Comparison of ENCODE assay signal across 20 cellular contexts in the genomic region with DNA sequence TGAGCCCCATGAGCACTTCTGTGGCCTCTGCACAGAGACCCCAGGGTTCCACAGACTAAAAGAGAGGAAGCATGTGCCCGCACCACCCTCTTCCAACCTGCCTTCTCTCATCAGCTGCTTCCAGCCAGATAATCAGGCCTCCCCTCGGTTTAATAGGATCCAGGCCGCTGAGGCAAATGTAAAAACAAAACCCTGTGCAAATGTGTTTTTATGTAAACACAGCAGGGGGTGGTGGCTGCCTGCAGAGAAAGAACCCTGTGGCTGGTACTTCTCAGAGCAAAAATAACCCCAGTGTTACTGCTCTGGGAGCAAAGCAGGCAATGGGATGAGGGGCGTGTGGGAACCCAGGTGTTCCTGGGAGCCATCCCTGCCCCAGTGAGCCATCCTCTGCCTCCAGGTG. TPM values are rescaled to one million over a fixed set of nuclear protein-coding genes. Genes with fewer than 3 reads are reported as not detected.
DNase-seq lines count a peak whose midpoint lies in the region; ATAC-seq, FAIRE-seq and TF ChIP-seq lines count a peak whose summit lies in the region.
"Had no signal": no experiment of that assay in that cellular context is flagged by ENCODE, and none has a peak within 500 bp of the region (broad histone marks: within the 10 kb centered on the region; RNA-seq: fewer than 3 reads in every experiment).

No MANE protein-coding gene starts in this region.

- FAIRE-seq in H1 (lab: Jason Lieb, UNC), result no peak
- FAIRE-seq: urothelium cell line had no signal

- no peaks in the 10 kb centered on the region for H4K20me1 ChIP-seq in H1 (replicated peaks in 1 of 2; ENCODE audit: control insufficient read depth in 1 of 2, insufficient read depth in 2 of 2, low read length in 2 of 2)

- no peak overlapping the region for H3K56ac ChIP-seq in H1 (replicated peaks; ENCODE audit: insufficient read length, low read depth, low read length)

- H3K14ac ChIP-seq in H1 (ENCODE audit: insufficient read length), result no peak overlapping the region

- CTCF ChIA-PET in H1 (lab: Charles Lee; ENCODE audit: partially characterized antibody), result interaction anchor here (0.8 to 4.0 kb wide), 5 partner anchors 10 to 182 kb away, joined by 3 to 14 read pairs (median 5); no protein-coding TSS in a partner anchor

- peak overlapping the region; percentile 39 for H4K5ac ChIP-seq in H1 (ENCODE audit: insufficient read length, low read depth, low read length)

- H2BK12ac ChIP-seq in H1 (ENCODE audit: low read depth, low read length), result peak overlapping the region; percentile 95; the same call in 1 of the 2 replicates

- H3K4me1 ChIP-seq in H1 (replicated peaks in 1 of 4; ENCODE audit: control insufficient read depth in 3 of 4, insufficient read depth in 4 of 4, low read length in 3 of 4) (peaks cover 3 to 18% (median 8%) of the 10 kb centered on the region in 4 experiments; a peak in 6 of 7 replicates), stomach smooth muscle (ENCODE audit: control insufficient read depth, insufficient read depth, low read length) (peaks cover 33% of the 10 kb centered on the region)

- H4K91ac ChIP-seq in H1 (replicated peaks; ENCODE audit: insufficient read length, low read length), result peak overlapping the region; percentile 29

- H3K23ac ChIP-seq in H1 (ENCODE audit: insufficient read length), result no peak overlapping the region

- no peak overlapping the region for H3K4ac ChIP-seq in H1 (replicated peaks; ENCODE audit: insufficient read length, low read depth, low read length)

- H3K4me2 ChIP-seq in H1 (ENCODE audit: insufficient read depth in 1 of 2, low read depth in 2 of 2, low read length in 2 of 2), result peak overlapping the region in 1 of 2 experiments; percentile 10; a peak in 2 of 4 replicates

- TF ChIP-seq EP300 in H1 (IDR thresholded peaks at IDR 0.05; ENCODE audit: borderline replicate concordance in 1 of 2, low read depth in 2 of 2, low read length in 2 of 2), result no peak

- TF ChIP-seq RAD21 in H1 (IDR thresholded peaks at IDR 0.05 in 1 of 2, conservative IDR thresholded peaks at IDR 0.05 in 1 of 2; ENCODE audit: low read depth in 2 of 2, low read length in 2 of 2), result no peak; a peak in 1 of 4 replicates

- no peak overlapping the region for H3K4me3 ChIP-seq in H1 (ENCODE audit: extremely low read depth in 1 of 4, insufficient read depth in 2 of 4, low read depth in 3 of 4, low read length in 4 of 4)
- no peak overlapping the region for H3K4me3 ChIP-seq in stomach smooth muscle (ENCODE audit: low read length in 2 of 2)

- H3K27ac ChIP-seq in H1 (ENCODE audit: low read depth, low read length) (no peak overlapping the region), stomach smooth muscle (ENCODE audit: low read length) (peak overlapping the region; percentile 58)
- H3K27ac ChIP-seq: WERI-Rb-1 had no signal

- no peak overlapping the region for H2BK5ac ChIP-seq in H1 (ENCODE audit: low read depth, low read length)

- H3K36me3 ChIP-seq in H1 (ENCODE audit: control insufficient read depth in 2 of 4, insufficient read depth in 4 of 4, low read length in 3 of 4) (no peaks in the 10 kb centered on the region), stomach smooth muscle (ENCODE audit: control insufficient read depth in 2 of 2, insufficient read depth in 2 of 2, low read length in 2 of 2) (no peaks in the 10 kb centered on the region)
- H3K36me3 ChIP-seq: WERI-Rb-1 had no signal

- TF ChIP-seq POLR2A in H1 (IDR thresholded peaks at IDR 0.05; ENCODE audit: control extremely low read depth in 1 of 2, low read depth in 2 of 2, low read length in 2 of 2), result no peak

- no peak for ATAC-seq in HG03139 (IDR thresholded peaks at IDR 0.05; ENCODE audit: unreplicated experiment)
- ATAC-seq in HG02870 (IDR thresholded peaks at IDR 0.05; ENCODE audit: unreplicated experiment), result no peak
- ATAC-seq: activated CD8-positive, alpha-beta T cell treated with anti-CD3 and anti-CD28 coated beads for 36 hours; activated naive CD8-positive, alpha-beta T cell treated with anti-CD3 and anti-CD28 coated beads, Interleukin-2, amount 50 U/mL, for 24 hours; right cardiac atrium; T-cell had no signal

- WGBS in H1 (ENCODE audit: extremely low coverage in 1 of 2, insufficient coverage in 1 of 2, insufficient read length in 1 of 2, insufficient replicate concordance in 2 of 2, low coverage in 1 of 2, low lambda C conversion rate in 2 of 2, missing lambda C conversion rate in 1 of 2), 2 experiments, result 29% methylated on average over 4 of the region's 4 CpGs; no CpG with 5 or more reads in 1 of the 2 experiments

- peak overlapping the region; percentile 3 for H3K18ac ChIP-seq in H1 (ENCODE audit: extremely low read depth, low read length)

- H2BK120ac ChIP-seq in H1 (replicated peaks; ENCODE audit: low read depth, low read length), result peak overlapping the region; percentile 59

- no peaks in the 10 kb centered on the region for H3K27me3 ChIP-seq in H1 (replicated peaks in 1 of 4; ENCODE audit: control insufficient read depth in 3 of 4, extremely low read depth in 1 of 4, insufficient read depth in 3 of 4, low read length in 3 of 4)
- no peaks in the 10 kb centered on the region for H3K27me3 ChIP-seq in stomach smooth muscle (ENCODE audit: control insufficient read depth in 1 of 2, insufficient read depth in 2 of 2, low read length in 2 of 2)

- H3K79me2 ChIP-seq in H1 (ENCODE audit: control insufficient read depth in 1 of 2, insufficient read depth in 2 of 2, low read length in 2 of 2), result no peaks in the 10 kb centered on the region

- H3K79me1 ChIP-seq in H1 (ENCODE audit: low read depth, low read length), result no peaks in the 10 kb centered on the region

- POLR2A ChIA-PET in H1 (lab: Charles Lee; ENCODE audit: partially characterized antibody), result no interaction called here

- no peak overlapping the region for H4K8ac ChIP-seq in H1 (ENCODE audit: extremely low read depth, insufficient read depth, low read length)

- H3K9me3 ChIP-seq in H1 (ENCODE audit: insufficient read depth in 2 of 2, low read depth in 1 of 2, low read length in 1 of 2), result peaks cover 0 to 4% of the 10 kb centered on the region in 2 experiments
- peaks cover 0 to 4% of the 10 kb centered on the region in 2 donors for H3K9me3 ChIP-seq in stomach smooth muscle (ENCODE audit: control insufficient read depth in 2 of 2, low read length in 2 of 2)

- no peak overlapping the region for H2AK5ac ChIP-seq in H1 (ENCODE audit: low read depth, low read length)

- no peak overlapping the region for H2AFZ ChIP-seq in H1 (ENCODE audit: low read length)

- H2BK20ac ChIP-seq in H1 (ENCODE audit: low read length), result 0 out of 2 replicates have a peak overlapping the region, but pooled peaks have one; percentile 9

- no peak overlapping the region for H3K9ac ChIP-seq in H1 (replicated peaks in 1 of 4; ENCODE audit: extremely low read depth in 1 of 4, low read depth in 3 of 4, low read length in 3 of 4)
- H3K9ac ChIP-seq in stomach smooth muscle (ENCODE audit: low read length in 2 of 2), result no peak overlapping the region

- no peak overlapping the region for H2BK15ac ChIP-seq in H1 (ENCODE audit: low read length)

- DNase-seq in NCI-H82 (lab: John Stamatoyannopoulos, UW), result peak; percentile 44
- DNase-seq in NCI-H82 treated with DMSO at 0.1 percent for 48 hours (lab: John Stamatoyannopoulos, UW; ENCODE audit: unreplicated experiment), result no peak
- peak; percentile 92 for DNase-seq in NCI-H345 (lab: John Stamatoyannopoulos, UW)
- DNase-seq in H1 (ENCODE audit: low read depth in 1 of 2, low spot score in 2 of 2), result no peak
- DNase-seq in NCI-H1105 (lab: John Stamatoyannopoulos, UW), result no peak
- DNase-seq: activated CD8-positive, alpha-beta T cell treated with anti-CD3 and anti-CD28 coated beads for 36 hours; activated naive CD8-positive, alpha-beta T cell treated with anti-CD3 and anti-CD28 coated beads, Interleukin-2, amount 50 U/mL, for 24 hours; activated T-cell treated with anti-CD3 and anti-CD28 coated beads, Interleukin-2, amount 50 U/mL, for 48 hours; CD4-positive, alpha-beta memory T cell; DND-41; HFFc6; right cardiac atrium; T-cell; WERI-Rb-1 had no signal

- no peak for TF ChIP-seq CTCF in H1 (IDR thresholded peaks at IDR 0.05; ENCODE audit: control extremely low read depth in 1 of 3, insufficient read depth in 1 of 3, low read depth in 1 of 3, low read length in 3 of 3)

- H3K23me2 ChIP-seq in H1 (ENCODE audit: low read depth, low read length), result no peaks in the 10 kb centered on the region

TF ChIP-seq in H1, 55 proteins besides CTCF, POLR2A, EP300 and RAD21:
- TF ChIP-seq GTF2F1 (IDR thresholded peaks at IDR 0.05; ENCODE audit: borderline replicate concordance, low read depth, low read length) (no peak), SUZ12 (IDR thresholded peaks at IDR 0.05; ENCODE audit: low read length) (no peak), CTBP2 (IDR thresholded peaks at IDR 0.05; ENCODE audit: borderline replicate concordance, insufficient read depth, insufficient read length, low read length) (no peak), CEBPB (IDR thresholded peaks at IDR 0.05; ENCODE audit: low read depth, low read length) (no peak), CBX8 (IDR thresholded peaks at IDR 0.05; ENCODE audit: borderline replicate concordance, low read depth, low read length) (no peak), EGR1 (IDR thresholded peaks at IDR 0.05; ENCODE audit: borderline replicate concordance, low read depth, low read length) (no peak), SIX5 (IDR thresholded peaks at IDR 0.05; ENCODE audit: low read depth, low read length) (no peak), NANOG (IDR thresholded peaks at IDR 0.05; ENCODE audit: insufficient read depth, low read depth, low read length, poor library complexity, severe bottlenecking) (no peak), POU5F1 (IDR thresholded peaks at IDR 0.05; ENCODE audit: low read depth, low read length) (no peak), CREB1 (IDR thresholded peaks at IDR 0.05) (no peak), YY1 (IDR thresholded peaks at IDR 0.05; ENCODE audit: low read depth, low read length) (no peak), POLR2AphosphoS5 (IDR thresholded peaks at IDR 0.05; ENCODE audit: low read depth, low read length) (no peak)
- TF ChIP-seq, protein P1, sequence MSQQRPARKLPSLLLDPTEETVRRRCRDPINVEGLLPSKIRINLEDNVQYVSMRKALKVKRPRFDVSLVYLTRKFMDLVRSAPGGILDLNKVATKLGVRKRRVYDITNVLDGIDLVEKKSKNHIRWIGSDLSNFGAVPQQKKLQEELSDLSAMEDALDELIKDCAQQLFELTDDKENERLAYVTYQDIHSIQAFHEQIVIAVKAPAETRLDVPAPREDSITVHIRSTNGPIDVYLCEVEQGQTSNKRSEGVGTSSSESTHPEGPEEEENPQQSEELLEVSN (IDR thresholded peaks at IDR 0.05), result no peak

RNA-seq across cellular contexts. Expression of a gene that starts 46.2 kb away (rescaled TPM):
- total RNA-seq in H1 (2021; fragmentation: NEBNext Ultra II Directional; extraction: Animal tissue kit (Norgen Biotek cat#: 25700)), result 1.7 and 2.2 TPM in 2 replicates
- polyA plus RNA-seq in H1 (2011; rRNA removed), result 0.99 and 1.3 TPM in 2 replicates
- polyA plus RNA-seq in H1 (2011; cell fraction: cytosol; rRNA removed), result 1.00 TPM
- 2.6 TPM for polyA plus RNA-seq in H1 (2011; cell fraction: nucleus; rRNA removed)
- 1.1 to 2.5 TPM (median 1.3 TPM) in 4 replicates for polyA plus RNA-seq in H1 (2012, experiment 1 of 2)
- polyA plus RNA-seq in H1 (2012, experiment 2 of 2), result 1.1 TPM
- polyA plus RNA-seq in H1 (2013, experiment 1 of 2), result 0.73 TPM
- 0.70 TPM for polyA plus RNA-seq in H1 (2013, experiment 2 of 2)
- 1.7 and 5.8 TPM in 2 replicates for polyA minus RNA-seq in H1 (2011; rRNA and poly(A)+ RNA removed)
- polyA minus RNA-seq in H1 (2011; cell fraction: cytosol; rRNA and poly(A)+ RNA removed), result 1.9 TPM
- 4.1 TPM for polyA minus RNA-seq in H1 (2011; cell fraction: nucleus; rRNA and poly(A)+ RNA removed)
- total RNA-seq: activated CD8-positive, alpha-beta T cell treated with anti-CD3 and anti-CD28 coated beads for 36 hours; CD4-positive, alpha-beta memory T cell; fibroblast of villous mesenchyme; HFFc6; M059J had no signal
- polyA plus RNA-seq: CD4-positive, alpha-beta memory T cell had no signal

Comparison
In these comparisons a context has a peak if more than half of its experiments do, and no peak if none do; other contexts are left out.
1. DNase-seq: peak in NCI-H82 (single experiment) and NCI-H345 (single experiment); none in NCI-H82 treated with DMSO at 0.1 percent for 48 hours (single experiment), H1 (0 of 2) and NCI-H1105 (single experiment).